9 cellular contexts compared by ENCODE assay signal in genomic region chr4:119238068-119238722, GRCh38. TPM values are rescaled to one million over a fixed set of nuclear protein-coding genes. Genes with fewer than 3 reads are reported as not detected.
DNase-seq lines count a peak whose midpoint lies in the region; ATAC-seq and TF ChIP-seq lines count a peak whose summit lies in the region.
"Had no signal": no experiment of that assay in that cellular context is flagged by ENCODE, and none has a peak within 500 bp of the region (broad histone marks: within the 10 kb centered on the region; RNA-seq: fewer than 3 reads in every experiment).

No MANE protein-coding gene starts in this region.

- no peaks in the 10 kb centered on the region for H3K9me3 ChIP-seq in upper lobe of left lung
- H3K9me3 ChIP-seq: prostate gland had no signal

- TF ChIP-seq EP300 in upper lobe of left lung (IDR thresholded peaks at IDR 0.05): no peak

- peaks cover 6 to 19% (median 12%) of the 10 kb centered on the region in 4 donors for H3K4me1 ChIP-seq in upper lobe of left lung
- H3K4me1 ChIP-seq: prostate gland had no signal

- peak overlapping the region in 1 of 4 donors; percentile 12 for H3K27ac ChIP-seq in upper lobe of left lung
- H3K27ac ChIP-seq: prostate gland had no signal

- H3K27me3 ChIP-seq in upper lobe of left lung (no peaks in the 10 kb centered on the region), H7 (ENCODE audit: control insufficient read depth, insufficient read depth, low read length) (no peaks in the 10 kb centered on the region)

- no peak for TF ChIP-seq POLR2A in upper lobe of left lung (IDR thresholded peaks at IDR 0.05)

- peaks cover 0 to 28% (median 1%) of the 10 kb centered on the region in 4 donors for H3K36me3 ChIP-seq in upper lobe of left lung
- no peaks in the 10 kb centered on the region; the same call in none of the 2 replicates for H3K36me3 ChIP-seq in H7 (replicated peaks; ENCODE audit: control insufficient read depth, insufficient read depth, low read length)
- H3K36me3 ChIP-seq: prostate gland had no signal

- ATAC-seq in GM18861 (IDR thresholded peaks at IDR 0.05; ENCODE audit: unreplicated experiment) (peak; percentile 99), GM21529 (IDR thresholded peaks at IDR 0.05; ENCODE audit: unreplicated experiment) (peak; percentile 98), HG03457 (IDR thresholded peaks at IDR 0.05; ENCODE audit: unreplicated experiment) (peak; percentile 98), upper lobe of left lung (ENCODE audit: low FRiP score in 2 of 2) (no peak)

- 61 to 73% methylated on average over 4 of the region's 4 CpGs for WGBS in upper lobe of left lung, 2 donors

- H3K4me3 ChIP-seq in upper lobe of left lung (no peak overlapping the region), H7 (ENCODE audit: insufficient read depth, low read depth, low read length) (no peak overlapping the region)
- H3K4me3 ChIP-seq: prostate gland had no signal

- no peak for TF ChIP-seq CTCF in upper lobe of left lung (IDR thresholded peaks at IDR 0.05)

- DNase-seq in glomerular endothelial cell (ENCODE audit: extremely low read depth, low read depth, low spot score) (peak; percentile 48), upper lobe of left lung (no peak), activated gamma-delta T cell treated with Interleukin-2 at 50 U/mL for 16 hours (no peak), OCI-M1 (lab: John Stamatoyannopoulos, UW) (no peak), H7 (no peak)

RNA-seq across cellular contexts. Expression of gene USP53, which starts 25.7 kb away (rescaled TPM):
- total RNA-seq in glomerular endothelial cell (15.8 and 26.5 TPM in 2 replicates), upper lobe of left lung (100 to 1,000 TPM in 2 of 6 donors, 10 to 100 TPM in 4; 44.4 to 130 (median 56.0) TPM)
- 16.5 and 26.5 TPM in 2 replicates for total RNA-seq in H7 (2014; rRNA removed; shearing (Covaris generic))

Comparison
In these comparisons a context has a peak if more than half of its experiments do, and no peak if none do; other contexts are left out.
1. ATAC-seq: peak in GM18861 (single experiment), GM21529 (single experiment) and HG03457 (single experiment); none in upper lobe of left lung (0 of 2).